Comparison of ENCODE assay signal across 1 cellular context in the genomic region with DNA sequence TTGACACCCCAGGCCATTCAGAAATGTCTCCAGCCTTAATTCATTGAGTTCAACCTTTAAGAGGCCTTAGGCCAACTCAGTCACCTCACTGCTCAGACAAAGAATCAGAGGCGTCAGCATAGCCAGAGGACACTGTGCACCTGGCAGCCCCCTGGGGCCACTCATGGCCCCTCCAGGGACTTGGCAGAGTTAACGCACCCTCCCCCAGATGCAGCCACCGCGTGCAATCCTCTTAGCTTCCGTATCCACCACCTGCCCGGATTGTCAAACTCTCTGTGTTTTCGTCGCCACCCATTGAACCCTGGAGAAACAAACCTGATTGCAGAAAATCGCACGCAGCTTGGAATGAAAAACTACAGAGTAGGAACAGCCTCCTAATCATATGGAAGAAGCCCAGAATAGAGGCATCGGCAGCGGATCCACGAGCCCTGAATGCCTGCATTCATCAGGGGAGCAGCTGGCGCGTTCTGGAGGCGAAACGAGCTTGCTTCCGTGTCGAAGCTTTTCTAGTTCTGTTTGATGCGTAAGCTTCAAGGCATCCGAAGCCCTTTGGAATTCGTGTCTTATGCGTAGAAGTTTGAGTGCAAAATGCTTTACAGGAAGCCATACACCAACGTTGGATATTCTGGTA.
TF ChIP-seq lines count a peak whose summit lies in the region.

No MANE protein-coding gene starts in this region.

TF ChIP-seq in GM12878, 131 proteins besides CTCF, POLR2A, EP300 and RAD21:
- TF ChIP-seq, protein P1, sequence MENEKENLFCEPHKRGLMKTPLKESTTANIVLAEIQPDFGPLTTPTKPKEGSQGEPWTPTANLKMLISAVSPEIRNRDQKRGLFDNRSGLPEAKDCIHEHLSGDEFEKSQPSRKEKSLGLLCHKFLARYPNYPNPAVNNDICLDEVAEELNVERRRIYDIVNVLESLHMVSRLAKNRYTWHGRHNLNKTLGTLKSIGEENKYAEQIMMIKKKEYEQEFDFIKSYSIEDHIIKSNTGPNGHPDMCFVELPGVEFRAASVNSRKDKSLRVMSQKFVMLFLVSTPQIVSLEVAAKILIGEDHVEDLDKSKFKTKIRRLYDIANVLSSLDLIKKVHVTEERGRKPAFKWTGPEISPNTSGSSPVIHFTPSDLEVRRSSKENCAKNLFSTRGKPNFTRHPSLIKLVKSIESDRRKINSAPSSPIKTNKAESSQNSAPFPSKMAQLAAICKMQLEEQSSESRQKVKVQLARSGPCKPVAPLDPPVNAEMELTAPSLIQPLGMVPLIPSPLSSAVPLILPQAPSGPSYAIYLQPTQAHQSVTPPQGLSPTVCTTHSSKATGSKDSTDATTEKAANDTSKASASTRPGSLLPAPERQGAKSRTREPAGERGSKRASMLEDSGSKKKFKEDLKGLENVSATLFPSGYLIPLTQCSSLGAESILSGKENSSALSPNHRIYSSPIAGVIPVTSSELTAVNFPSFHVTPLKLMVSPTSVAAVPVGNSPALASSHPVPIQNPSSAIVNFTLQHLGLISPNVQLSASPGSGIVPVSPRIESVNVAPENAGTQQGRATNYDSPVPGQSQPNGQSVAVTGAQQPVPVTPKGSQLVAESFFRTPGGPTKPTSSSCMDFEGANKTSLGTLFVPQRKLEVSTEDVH (IDR thresholded peaks at IDR 0.05; ENCODE audit: low read depth, partially characterized antibody), result no peak
- TF ChIP-seq RELA (IDR thresholded peaks at IDR 0.05; ENCODE audit: borderline replicate concordance, partially characterized antibody), result no peak
- no peak for TF ChIP-seq NR2F1 (conservative IDR thresholded peaks at IDR 0.05)
- no peak for TF ChIP-seq CBFB (IDR thresholded peaks at IDR 0.05; ENCODE audit: low read depth)
- TF ChIP-seq, protein P2, sequence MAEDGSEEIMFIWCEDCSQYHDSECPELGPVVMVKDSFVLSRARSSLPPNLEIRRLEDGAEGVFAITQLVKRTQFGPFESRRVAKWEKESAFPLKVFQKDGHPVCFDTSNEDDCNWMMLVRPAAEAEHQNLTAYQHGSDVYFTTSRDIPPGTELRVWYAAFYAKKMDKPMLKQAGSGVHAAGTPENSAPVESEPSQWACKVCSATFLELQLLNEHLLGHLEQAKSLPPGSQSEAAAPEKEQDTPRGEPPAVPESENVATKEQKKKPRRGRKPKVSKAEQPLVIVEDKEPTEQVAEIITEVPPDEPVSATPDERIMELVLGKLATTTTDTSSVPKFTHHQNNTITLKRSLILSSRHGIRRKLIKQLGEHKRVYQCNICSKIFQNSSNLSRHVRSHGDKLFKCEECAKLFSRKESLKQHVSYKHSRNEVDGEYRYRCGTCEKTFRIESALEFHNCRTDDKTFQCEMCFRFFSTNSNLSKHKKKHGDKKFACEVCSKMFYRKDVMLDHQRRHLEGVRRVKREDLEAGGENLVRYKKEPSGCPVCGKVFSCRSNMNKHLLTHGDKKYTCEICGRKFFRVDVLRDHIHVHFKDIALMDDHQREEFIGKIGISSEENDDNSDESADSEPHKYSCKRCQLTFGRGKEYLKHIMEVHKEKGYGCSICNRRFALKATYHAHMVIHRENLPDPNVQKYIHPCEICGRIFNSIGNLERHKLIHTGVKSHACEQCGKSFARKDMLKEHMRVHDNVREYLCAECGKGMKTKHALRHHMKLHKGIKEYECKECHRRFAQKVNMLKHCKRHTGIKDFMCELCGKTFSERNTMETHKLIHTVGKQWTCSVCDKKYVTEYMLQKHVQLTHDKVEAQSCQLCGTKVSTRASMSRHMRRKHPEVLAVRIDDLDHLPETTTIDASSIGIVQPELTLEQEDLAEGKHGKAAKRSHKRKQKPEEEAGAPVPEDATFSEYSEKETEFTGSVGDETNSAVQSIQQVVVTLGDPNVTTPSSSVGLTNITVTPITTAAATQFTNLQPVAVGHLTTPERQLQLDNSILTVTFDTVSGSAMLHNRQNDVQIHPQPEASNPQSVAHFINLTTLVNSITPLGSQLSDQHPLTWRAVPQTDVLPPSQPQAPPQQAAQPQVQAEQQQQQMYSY (CRISPR knock-in tag; IDR thresholded peaks at IDR 0.05), result no peak
- no peak for TF ChIP-seq SREBF1 (IDR thresholded peaks at IDR 0.05; ENCODE audit: low read length)
- TF ChIP-seq, protein P3, sequence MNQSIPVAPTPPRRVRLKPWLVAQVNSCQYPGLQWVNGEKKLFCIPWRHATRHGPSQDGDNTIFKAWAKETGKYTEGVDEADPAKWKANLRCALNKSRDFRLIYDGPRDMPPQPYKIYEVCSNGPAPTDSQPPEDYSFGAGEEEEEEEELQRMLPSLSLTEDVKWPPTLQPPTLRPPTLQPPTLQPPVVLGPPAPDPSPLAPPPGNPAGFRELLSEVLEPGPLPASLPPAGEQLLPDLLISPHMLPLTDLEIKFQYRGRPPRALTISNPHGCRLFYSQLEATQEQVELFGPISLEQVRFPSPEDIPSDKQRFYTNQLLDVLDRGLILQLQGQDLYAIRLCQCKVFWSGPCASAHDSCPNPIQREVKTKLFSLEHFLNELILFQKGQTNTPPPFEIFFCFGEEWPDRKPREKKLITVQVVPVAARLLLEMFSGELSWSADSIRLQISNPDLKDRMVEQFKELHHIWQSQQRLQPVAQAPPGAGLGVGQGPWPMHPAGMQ (IDR thresholded peaks at IDR 0.05; ENCODE audit: borderline replicate concordance), result no peak
- no peak for TF ChIP-seq TARDBP (IDR thresholded peaks at IDR 0.05; ENCODE audit: borderline replicate concordance)
- no peak for TF ChIP-seq ZNF24 (IDR thresholded peaks at IDR 0.05)
- no peak for TF ChIP-seq TCF12 (IDR thresholded peaks at IDR 0.05; ENCODE audit: low read depth, low read length)
- no peak for TF ChIP-seq ATF7 (IDR thresholded peaks at IDR 0.05; ENCODE audit: low read depth)
- TF ChIP-seq, protein P4, sequence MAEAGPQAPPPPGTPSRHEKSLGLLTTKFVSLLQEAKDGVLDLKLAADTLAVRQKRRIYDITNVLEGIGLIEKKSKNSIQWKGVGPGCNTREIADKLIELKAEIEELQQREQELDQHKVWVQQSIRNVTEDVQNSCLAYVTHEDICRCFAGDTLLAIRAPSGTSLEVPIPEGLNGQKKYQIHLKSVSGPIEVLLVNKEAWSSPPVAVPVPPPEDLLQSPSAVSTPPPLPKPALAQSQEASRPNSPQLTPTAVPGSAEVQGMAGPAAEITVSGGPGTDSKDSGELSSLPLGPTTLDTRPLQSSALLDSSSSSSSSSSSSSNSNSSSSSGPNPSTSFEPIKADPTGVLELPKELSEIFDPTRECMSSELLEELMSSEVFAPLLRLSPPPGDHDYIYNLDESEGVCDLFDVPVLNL (IDR thresholded peaks at IDR 0.05; ENCODE audit: low read depth, low read length), result no peak
- TF ChIP-seq, protein P5, sequence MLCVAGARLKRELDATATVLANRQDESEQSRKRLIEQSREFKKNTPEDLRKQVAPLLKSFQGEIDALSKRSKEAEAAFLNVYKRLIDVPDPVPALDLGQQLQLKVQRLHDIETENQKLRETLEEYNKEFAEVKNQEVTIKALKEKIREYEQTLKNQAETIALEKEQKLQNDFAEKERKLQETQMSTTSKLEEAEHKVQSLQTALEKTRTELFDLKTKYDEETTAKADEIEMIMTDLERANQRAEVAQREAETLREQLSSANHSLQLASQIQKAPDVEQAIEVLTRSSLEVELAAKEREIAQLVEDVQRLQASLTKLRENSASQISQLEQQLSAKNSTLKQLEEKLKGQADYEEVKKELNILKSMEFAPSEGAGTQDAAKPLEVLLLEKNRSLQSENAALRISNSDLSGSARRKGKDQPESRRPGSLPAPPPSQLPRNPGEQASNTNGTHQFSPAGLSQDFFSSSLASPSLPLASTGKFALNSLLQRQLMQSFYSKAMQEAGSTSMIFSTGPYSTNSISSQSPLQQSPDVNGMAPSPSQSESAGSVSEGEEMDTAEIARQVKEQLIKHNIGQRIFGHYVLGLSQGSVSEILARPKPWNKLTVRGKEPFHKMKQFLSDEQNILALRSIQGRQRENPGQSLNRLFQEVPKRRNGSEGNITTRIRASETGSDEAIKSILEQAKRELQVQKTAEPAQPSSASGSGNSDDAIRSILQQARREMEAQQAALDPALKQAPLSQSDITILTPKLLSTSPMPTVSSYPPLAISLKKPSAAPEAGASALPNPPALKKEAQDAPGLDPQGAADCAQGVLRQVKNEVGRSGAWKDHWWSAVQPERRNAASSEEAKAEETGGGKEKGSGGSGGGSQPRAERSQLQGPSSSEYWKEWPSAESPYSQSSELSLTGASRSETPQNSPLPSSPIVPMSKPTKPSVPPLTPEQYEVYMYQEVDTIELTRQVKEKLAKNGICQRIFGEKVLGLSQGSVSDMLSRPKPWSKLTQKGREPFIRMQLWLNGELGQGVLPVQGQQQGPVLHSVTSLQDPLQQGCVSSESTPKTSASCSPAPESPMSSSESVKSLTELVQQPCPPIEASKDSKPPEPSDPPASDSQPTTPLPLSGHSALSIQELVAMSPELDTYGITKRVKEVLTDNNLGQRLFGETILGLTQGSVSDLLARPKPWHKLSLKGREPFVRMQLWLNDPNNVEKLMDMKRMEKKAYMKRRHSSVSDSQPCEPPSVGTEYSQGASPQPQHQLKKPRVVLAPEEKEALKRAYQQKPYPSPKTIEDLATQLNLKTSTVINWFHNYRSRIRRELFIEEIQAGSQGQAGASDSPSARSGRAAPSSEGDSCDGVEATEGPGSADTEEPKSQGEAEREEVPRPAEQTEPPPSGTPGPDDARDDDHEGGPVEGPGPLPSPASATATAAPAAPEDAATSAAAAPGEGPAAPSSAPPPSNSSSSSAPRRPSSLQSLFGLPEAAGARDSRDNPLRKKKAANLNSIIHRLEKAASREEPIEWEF (IDR thresholded peaks at IDR 0.05; ENCODE audit: insufficient replicate concordance, low read depth, low read length), result no peak
- no peak for TF ChIP-seq FOS (IDR thresholded peaks at IDR 0.05; ENCODE audit: borderline replicate concordance, extremely low read depth, insufficient read length)
- TF ChIP-seq ZNF384 (IDR thresholded peaks at IDR 0.05; ENCODE audit: borderline replicate concordance, low read depth, low read length), result no peak
- TF ChIP-seq CEBPB (IDR thresholded peaks at IDR 0.05; ENCODE audit: borderline replicate concordance in 1 of 2, low read depth in 2 of 2, low read length in 2 of 2), result no peak
- TF ChIP-seq SMC3 (IDR thresholded peaks at IDR 0.05; ENCODE audit: borderline replicate concordance, low read length), result no peak
- TF ChIP-seq, protein P6, sequence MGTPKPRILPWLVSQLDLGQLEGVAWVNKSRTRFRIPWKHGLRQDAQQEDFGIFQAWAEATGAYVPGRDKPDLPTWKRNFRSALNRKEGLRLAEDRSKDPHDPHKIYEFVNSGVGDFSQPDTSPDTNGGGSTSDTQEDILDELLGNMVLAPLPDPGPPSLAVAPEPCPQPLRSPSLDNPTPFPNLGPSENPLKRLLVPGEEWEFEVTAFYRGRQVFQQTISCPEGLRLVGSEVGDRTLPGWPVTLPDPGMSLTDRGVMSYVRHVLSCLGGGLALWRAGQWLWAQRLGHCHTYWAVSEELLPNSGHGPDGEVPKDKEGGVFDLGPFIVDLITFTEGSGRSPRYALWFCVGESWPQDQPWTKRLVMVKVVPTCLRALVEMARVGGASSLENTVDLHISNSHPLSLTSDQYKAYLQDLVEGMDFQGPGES (IDR thresholded peaks at IDR 0.05), result no peak
- TF ChIP-seq, protein P7, sequence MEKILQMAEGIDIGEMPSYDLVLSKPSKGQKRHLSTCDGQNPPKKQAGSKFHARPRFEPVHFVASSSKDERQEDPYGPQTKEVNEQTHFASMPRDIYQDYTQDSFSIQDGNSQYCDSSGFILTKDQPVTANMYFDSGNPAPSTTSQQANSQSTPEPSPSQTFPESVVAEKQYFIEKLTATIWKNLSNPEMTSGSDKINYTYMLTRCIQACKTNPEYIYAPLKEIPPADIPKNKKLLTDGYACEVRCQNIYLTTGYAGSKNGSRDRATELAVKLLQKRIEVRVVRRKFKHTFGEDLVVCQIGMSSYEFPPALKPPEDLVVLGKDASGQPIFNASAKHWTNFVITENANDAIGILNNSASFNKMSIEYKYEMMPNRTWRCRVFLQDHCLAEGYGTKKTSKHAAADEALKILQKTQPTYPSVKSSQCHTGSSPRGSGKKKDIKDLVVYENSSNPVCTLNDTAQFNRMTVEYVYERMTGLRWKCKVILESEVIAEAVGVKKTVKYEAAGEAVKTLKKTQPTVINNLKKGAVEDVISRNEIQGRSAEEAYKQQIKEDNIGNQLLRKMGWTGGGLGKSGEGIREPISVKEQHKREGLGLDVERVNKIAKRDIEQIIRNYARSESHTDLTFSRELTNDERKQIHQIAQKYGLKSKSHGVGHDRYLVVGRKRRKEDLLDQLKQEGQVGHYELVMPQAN (conservative IDR thresholded peaks at IDR 0.05), result no peak
- TF ChIP-seq HCFC1 (IDR thresholded peaks at IDR 0.05; ENCODE audit: low read length), result no peak
TF ChIP-seq in GM12878: peak in this region for 0.
